In genomic region chr1:244971524-244972216, GRCh38 we compare ENCODE assay signal across 8 cellular contexts.
A peak's percentile ranks its signal among the peaks of the same experiment; 100 is the strongest.
DNase-seq lines count a peak whose midpoint lies in the region; ATAC-seq, FAIRE-seq and TF ChIP-seq lines count a peak whose summit lies in the region.

No MANE protein-coding gene starts in this region.

- intact Hi-C loops in endothelial cell of umbilical vein (cut with micrococcal nuclease) = loop anchor here (1.0 to 2.0 kb wide), 5 partner anchors 18 to 519 kb away; no protein-coding TSS in a partner anchor

- no peak for ATAC-seq in GM21619 (IDR thresholded peaks at IDR 0.05; ENCODE audit: unreplicated experiment)
- ATAC-seq in HG03175 (IDR thresholded peaks at IDR 0.05; ENCODE audit: unreplicated experiment) = no peak

- no peak for TF ChIP-seq POLR2A in endothelial cell of umbilical vein (IDR thresholded peaks at IDR 0.05; ENCODE audit: low read depth, low read length)

- H3K4me3 ChIP-seq in SK-N-SH (ENCODE audit: low read depth in 2 of 2, low read length in 1 of 2) (peak overlapping the region; percentile 74 to 76), endothelial cell of umbilical vein (replicated peaks in 1 of 3; ENCODE audit: insufficient read depth in 1 of 3, low read depth in 1 of 3, low read length in 3 of 3) (peak overlapping the region; percentile 37 to 86 (median 80)), neutrophil (ENCODE audit: low read depth in 1 of 2, low read length in 1 of 2) (peak overlapping the region; percentile 80 to 86)

- no peaks in the 10 kb centered on the region for H3K9me3 ChIP-seq in SK-N-SH
- no peaks in the 10 kb centered on the region for H3K9me3 ChIP-seq in endothelial cell of umbilical vein (replicated peaks; ENCODE audit: control insufficient read depth, insufficient read depth, low read length)
- no peaks in the 10 kb centered on the region for H3K9me3 ChIP-seq in neutrophil

- 13% methylated on average over 11 of the region's 11 CpGs for WGBS in SK-N-SH (ENCODE audit: low lambda C conversion rate)

- no peak for TF ChIP-seq RAD21 in SK-N-SH (IDR thresholded peaks at IDR 0.05; ENCODE audit: low read length)

- H3K27ac ChIP-seq in SK-N-SH (ENCODE audit: low read depth in 2 of 2, low read length in 1 of 2) = peak overlapping the region; percentile 99 to 100
- peak overlapping the region; percentile 96 for H3K27ac ChIP-seq in endothelial cell of umbilical vein (ENCODE audit: insufficient read depth, low read depth, low read length)
- H3K27ac ChIP-seq in neutrophil = peak overlapping the region; percentile 98

- H3K9me2 ChIP-seq in SK-N-SH = no peaks in the 10 kb centered on the region

- H3K27me3 ChIP-seq in SK-N-SH (ENCODE audit: insufficient read depth) (no peaks in the 10 kb centered on the region), endothelial cell of umbilical vein (ENCODE audit: control insufficient read depth in 2 of 2, insufficient read depth in 2 of 2, low read length in 2 of 2) (no peaks in the 10 kb centered on the region), neutrophil (no peaks in the 10 kb centered on the region)

- FAIRE-seq in endothelial cell of umbilical vein (lab: Jason Lieb, UNC) = no peak

- no peaks in the 10 kb centered on the region for H3K9me1 ChIP-seq in endothelial cell of umbilical vein (replicated peaks; ENCODE audit: control insufficient read depth, extremely low read depth, insufficient read depth, low read length)

- H3K36me3 ChIP-seq in SK-N-SH (replicated peaks in 1 of 2; ENCODE audit: control insufficient read depth in 1 of 2, insufficient read depth in 2 of 2, low read length in 1 of 2) (peaks cover 0 to 3% of the 10 kb centered on the region in 2 experiments), endothelial cell of umbilical vein (ENCODE audit: control insufficient read depth in 2 of 2, extremely low read depth in 1 of 2, insufficient read depth in 2 of 2, low read length in 2 of 2) (no peaks in the 10 kb centered on the region), neutrophil (no peaks in the 10 kb centered on the region)

- H2AFZ ChIP-seq in SK-N-SH (ENCODE audit: low read depth) (peak overlapping the region; percentile 54), endothelial cell of umbilical vein (ENCODE audit: low read depth, low read length) (peak overlapping the region; percentile 56)

- peaks cover 13 to 14% of the 10 kb centered on the region in 2 experiments; a peak in 3 of 4 replicates for H3K4me1 ChIP-seq in SK-N-SH (ENCODE audit: control insufficient read depth in 1 of 2, insufficient read depth in 2 of 2, low read depth in 1 of 2, low read length in 1 of 2)
- peaks cover 15% of the 10 kb centered on the region for H3K4me1 ChIP-seq in endothelial cell of umbilical vein (ENCODE audit: control insufficient read depth, extremely low read depth, insufficient read depth, low read length)
- H3K4me1 ChIP-seq in neutrophil (ENCODE audit: control insufficient read depth in 1 of 2, insufficient read depth in 1 of 2, low read depth in 1 of 2, low read length in 1 of 2) = peaks cover 18 to 21% of the 10 kb centered on the region in 2 experiments

- POLR2A ChIA-PET in SK-N-SH (lab: Yijun Ruan, JAX) = interaction anchor here (1.2 to 4.9 kb wide), 4 partner anchors 71 to 136 kb away, joined by 4 to 47 read pairs (median 16); partner anchors contain the start of genes COX20 and HNRNPU
- POLR2A ChIA-PET in endothelial cell of umbilical vein (lab: Charles Lee) = interaction anchor here (0.7 kb wide), 1 partner anchor 136 kb away, joined by 9 read pairs; the partner anchor contains the start of gene COX20

- H4K20me1 ChIP-seq in SK-N-SH (ENCODE audit: insufficient read depth) = no peaks in the 10 kb centered on the region
- no peaks in the 10 kb centered on the region for H4K20me1 ChIP-seq in endothelial cell of umbilical vein (replicated peaks; ENCODE audit: control insufficient read depth, extremely low read depth, insufficient read depth, low read length)

- dilution Hi-C loops in endothelial cell of umbilical vein (cut with MboI; ENCODE audit: extremely low pct_ligation_motif_present, low sequenced_read_pairs) = no loop called here

- H3K9ac ChIP-seq in SK-N-SH (peak overlapping the region; percentile 98), endothelial cell of umbilical vein (replicated peaks; ENCODE audit: extremely low read depth, insufficient read depth, low read length) (peak overlapping the region; percentile 100)

- TF ChIP-seq EP300 in SK-N-SH (IDR thresholded peaks at IDR 0.05; ENCODE audit: borderline replicate concordance in 1 of 2, low read depth in 1 of 2, low read length in 1 of 2) = no peak

- DNase-seq in activated T-cell treated with anti-CD3 and anti-CD28 coated beads for 4 hours (peak; percentile 4), SK-N-SH (no peak), endothelial cell of umbilical vein (ENCODE audit: low read depth, low spot score) (no peak), T-helper 9 cell (no peak)
- no peak for DNase-seq in activated T-cell treated with anti-CD3 and anti-CD28 coated beads, Interleukin-2, amount 50 U/mL, for 1 hour

- TF ChIP-seq CTCF in SK-N-SH (IDR thresholded peaks at IDR 0.05) (no peak), endothelial cell of umbilical vein (IDR thresholded peaks at IDR 0.05; ENCODE audit: extremely low read depth in 1 of 2, insufficient read depth in 1 of 2, low read depth in 1 of 2, low read length in 2 of 2) (no peak), neutrophil (IDR thresholded peaks at IDR 0.05) (no peak)

- CTCF ChIA-PET in SK-N-SH (lab: Yijun Ruan, JAX) = interaction anchor here (0.8 to 3.5 kb wide), 5 partner anchors 62 to 136 kb away, joined by 3 to 26 read pairs (median 4); partner anchors contain the start of genes COX20 and HNRNPU
- CTCF ChIA-PET in endothelial cell of umbilical vein (lab: Charles Lee) = interaction anchor here (1.4 to 5.5 kb wide), 5 partner anchors 16 to 120 kb away, joined by 4 to 41 read pairs (median 6); partner anchors contain the start of gene HNRNPU

- BruUV-seq in endothelial cell of umbilical vein (replicated peaks; lab: Mats Ljungman, UMichigan) = no TSS peak

- peak overlapping the region; percentile 84 for H3K4me2 ChIP-seq in SK-N-SH
- H3K4me2 ChIP-seq in endothelial cell of umbilical vein (ENCODE audit: insufficient read depth, low read length) = peak overlapping the region; percentile 98

- H3K79me2 ChIP-seq in SK-N-SH (ENCODE audit: insufficient read depth) (peaks cover 23% of the 10 kb centered on the region), endothelial cell of umbilical vein (ENCODE audit: control insufficient read depth, insufficient read depth, low read length) (peaks cover 4% of the 10 kb centered on the region)

- peaks cover 30% of the 10 kb centered on the region for H3F3A ChIP-seq in SK-N-SH (replicated peaks; ENCODE audit: insufficient read depth)

TF ChIP-seq in SK-N-SH, 30 proteins besides CTCF, POLR2A, EP300 and RAD21:
- peak; percentile 59; the same call in 1 of the 2 replicates for TF ChIP-seq NFIC (IDR thresholded peaks at IDR 0.05; ENCODE audit: borderline replicate concordance)
- TF ChIP-seq POLR2AphosphoS5 (IDR thresholded peaks at IDR 0.05; ENCODE audit: low read depth, low read length) = 0 out of 2 replicates have a peak, but pooled peaks have one; percentile 6
- TF ChIP-seq FOXM1 (IDR thresholded peaks at IDR 0.05; ENCODE audit: low read depth) = no peak
TF ChIP-seq in SK-N-SH: peak in this region for 2.

TF ChIP-seq in endothelial cell of umbilical vein, 7 proteins besides CTCF, POLR2A, EP300 and RAD21:
- peak; percentile 52 for TF ChIP-seq GATA2 (IDR thresholded peaks at IDR 0.05; ENCODE audit: insufficient read depth, insufficient read length, low read depth, low read length)
- no peak for TF ChIP-seq JUN (IDR thresholded peaks at IDR 0.05; ENCODE audit: borderline replicate concordance, insufficient read depth, insufficient read length, low read depth)
